Comparison of ENCODE assay signal across 2 cellular contexts in the genomic region with DNA sequence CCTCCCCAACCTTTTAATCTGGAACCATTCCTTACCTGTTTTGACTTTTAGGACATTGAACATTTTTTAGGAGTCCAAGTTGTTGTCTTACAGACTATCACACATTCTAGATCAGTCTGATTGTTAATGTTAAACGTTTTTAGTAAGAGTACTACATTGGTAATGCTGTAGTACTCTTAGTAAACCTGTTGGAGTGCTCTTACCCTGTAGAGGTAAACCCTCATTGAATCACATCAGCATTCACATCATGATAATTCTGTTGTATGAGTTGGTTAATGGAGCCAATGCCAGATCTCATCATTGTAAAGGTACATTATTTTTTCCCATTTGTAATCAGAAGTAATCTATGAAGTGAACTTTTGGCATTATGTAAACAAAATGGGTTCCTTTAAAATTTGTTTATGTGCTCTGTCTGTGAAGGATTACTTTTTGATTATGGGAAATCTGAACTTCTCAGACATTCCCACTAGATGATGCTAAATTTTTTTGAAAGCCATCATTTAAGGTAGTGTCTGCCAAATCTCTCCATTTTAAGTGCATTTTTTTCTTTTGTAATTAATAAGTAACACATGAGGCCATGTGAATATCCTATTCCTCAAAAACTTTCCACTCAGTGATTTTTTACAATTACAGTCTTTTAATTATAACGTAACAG.
TF ChIP-seq lines count a peak whose summit lies in the region.

No MANE protein-coding gene starts in this region.

TF ChIP-seq in A549, 52 proteins besides CTCF, POLR2A, EP300 and RAD21 (continued from another document):
- TF ChIP-seq, protein P1, sequence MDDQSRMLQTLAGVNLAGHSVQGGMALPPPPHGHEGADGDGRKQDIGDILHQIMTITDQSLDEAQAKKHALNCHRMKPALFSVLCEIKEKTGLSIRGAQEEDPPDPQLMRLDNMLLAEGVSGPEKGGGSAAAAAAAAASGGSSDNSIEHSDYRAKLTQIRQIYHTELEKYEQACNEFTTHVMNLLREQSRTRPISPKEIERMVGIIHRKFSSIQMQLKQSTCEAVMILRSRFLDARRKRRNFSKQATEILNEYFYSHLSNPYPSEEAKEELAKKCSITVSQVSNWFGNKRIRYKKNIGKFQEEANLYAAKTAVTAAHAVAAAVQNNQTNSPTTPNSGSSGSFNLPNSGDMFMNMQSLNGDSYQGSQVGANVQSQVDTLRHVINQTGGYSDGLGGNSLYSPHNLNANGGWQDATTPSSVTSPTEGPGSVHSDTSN (IDR thresholded peaks at IDR 0.05) = no peak
- TF ChIP-seq, protein P2, sequence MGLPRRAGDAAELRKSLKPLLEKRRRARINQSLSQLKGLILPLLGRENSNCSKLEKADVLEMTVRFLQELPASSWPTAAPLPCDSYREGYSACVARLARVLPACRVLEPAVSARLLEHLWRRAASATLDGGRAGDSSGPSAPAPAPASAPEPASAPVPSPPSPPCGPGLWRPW (IDR thresholded peaks at IDR 0.05) = no peak
- no peak for TF ChIP-seq MYC (IDR thresholded peaks at IDR 0.05; ENCODE audit: borderline replicate concordance, low read length)
- no peak for TF ChIP-seq POLR2AphosphoS2 (conservative IDR thresholded peaks at IDR 0.05; ENCODE audit: low read length)
- TF ChIP-seq FOXS1 (CRISPR knock-in tag; IDR thresholded peaks at IDR 0.05) = no peak
- no peak for TF ChIP-seq RCOR1 (IDR thresholded peaks at IDR 0.05; ENCODE audit: low read depth, low read length)
- TF ChIP-seq HOXA7 (CRISPR knock-in tag; IDR thresholded peaks at IDR 0.05) = no peak
- no peak for TF ChIP-seq KDM5A (IDR thresholded peaks at IDR 0.05)
- TF ChIP-seq USF2 (IDR thresholded peaks at IDR 0.05) = no peak
- TF ChIP-seq RNF2 (IDR thresholded peaks at IDR 0.05; ENCODE audit: borderline replicate concordance, low read depth) = no peak

TF ChIP-seq in K562, 482 proteins besides CTCF, POLR2A, EP300 and RAD21 (continued from another document):
- TF ChIP-seq ARID3A (IDR thresholded peaks at IDR 0.05; ENCODE audit: borderline replicate concordance, low read depth, low read length) = peak; percentile 38; the same call in 1 of the 2 replicates
- TF ChIP-seq, protein P3, sequence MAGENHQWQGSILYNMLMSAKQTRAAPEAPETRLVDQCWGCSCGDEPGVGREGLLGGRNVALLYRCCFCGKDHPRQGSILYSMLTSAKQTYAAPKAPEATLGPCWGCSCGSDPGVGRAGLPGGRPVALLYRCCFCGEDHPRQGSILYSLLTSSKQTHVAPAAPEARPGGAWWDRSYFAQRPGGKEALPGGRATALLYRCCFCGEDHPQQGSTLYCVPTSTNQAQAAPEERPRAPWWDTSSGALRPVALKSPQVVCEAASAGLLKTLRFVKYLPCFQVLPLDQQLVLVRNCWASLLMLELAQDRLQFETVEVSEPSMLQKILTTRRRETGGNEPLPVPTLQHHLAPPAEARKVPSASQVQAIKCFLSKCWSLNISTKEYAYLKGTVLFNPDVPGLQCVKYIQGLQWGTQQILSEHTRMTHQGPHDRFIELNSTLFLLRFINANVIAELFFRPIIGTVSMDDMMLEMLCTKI (IDR thresholded peaks at IDR 0.05; ENCODE audit: partially characterized antibody) = no peak
- no peak for TF ChIP-seq FIP1L1 (IDR thresholded peaks at IDR 0.05; ENCODE audit: low read depth, low read length, poor library complexity, severe bottlenecking)
- TF ChIP-seq TAF7 (tag; IDR thresholded peaks at IDR 0.05) = no peak
- no peak for TF ChIP-seq KLF13 (tag; IDR thresholded peaks at IDR 0.05; ENCODE audit: borderline replicate concordance, low read depth)
- no peak for TF ChIP-seq ATF7 (IDR thresholded peaks at IDR 0.05)
- no peak for TF ChIP-seq ZZZ3 (IDR thresholded peaks at IDR 0.05)
- TF ChIP-seq TBL1XR1 (IDR thresholded peaks at IDR 0.05; ENCODE audit: low read length in 2 of 2) = no peak
- no peak for TF ChIP-seq ETS1 (conservative IDR thresholded peaks at IDR 0.05; ENCODE audit: control insufficient read depth, low read depth, low read length)
- no peak for TF ChIP-seq MYNN (IDR thresholded peaks at IDR 0.05)
- TF ChIP-seq MYNN (CRISPR knock-in tag; IDR thresholded peaks at IDR 0.05) = no peak
- peak; percentile 38; the same call in 1 of the 2 replicates for TF ChIP-seq DEAF1 (CRISPR knock-in tag; IDR thresholded peaks at IDR 0.05)
- TF ChIP-seq CTCFL (IDR thresholded peaks at IDR 0.05; ENCODE audit: borderline replicate concordance, insufficient read depth, low read depth, low read length, poor library complexity, severe bottlenecking) = no peak
- no peak for TF ChIP-seq ZNF431 (CRISPR knock-in tag; IDR thresholded peaks at IDR 0.05)
